In the genomic region with DNA sequence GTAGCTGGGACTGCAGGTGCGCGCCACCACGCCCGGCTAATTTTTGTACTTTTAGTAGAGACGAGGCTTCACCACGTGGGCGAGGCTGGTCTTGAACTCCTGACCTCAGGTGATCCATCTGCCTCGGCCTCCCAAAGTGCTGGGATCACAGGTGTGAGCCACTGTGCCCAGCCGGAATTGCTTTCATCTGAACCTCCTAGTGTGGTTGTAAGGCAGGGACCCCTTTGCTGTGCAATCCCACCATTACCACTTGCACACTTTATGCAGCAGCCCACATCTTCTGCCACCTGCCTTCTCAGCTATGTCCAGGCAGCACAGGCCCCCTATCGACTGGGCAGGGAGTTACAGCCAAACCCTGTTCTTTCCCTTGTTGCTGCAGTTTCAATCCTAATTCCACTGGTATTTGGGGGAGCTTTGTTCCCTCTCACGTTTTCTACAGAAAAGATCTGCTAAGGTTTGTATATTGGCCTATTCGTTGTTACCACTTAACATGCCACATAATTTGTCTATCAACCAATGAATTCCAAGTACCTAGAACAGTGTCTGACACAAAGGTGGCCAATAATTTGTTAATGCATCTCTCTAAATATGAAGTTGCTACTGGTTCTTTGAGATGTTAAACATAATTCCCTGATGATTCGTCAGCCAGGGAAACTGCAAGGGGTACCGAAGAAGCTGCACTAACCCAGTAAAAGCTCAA, we compare ENCODE assay signal across 1 cellular context.
TF ChIP-seq lines count a peak whose summit lies in the region.

No MANE protein-coding gene starts in this region.

TF ChIP-seq in A549, 52 proteins besides CTCF, POLR2A, EP300 and RAD21 (continued from another document):
- TF ChIP-seq, protein P1, sequence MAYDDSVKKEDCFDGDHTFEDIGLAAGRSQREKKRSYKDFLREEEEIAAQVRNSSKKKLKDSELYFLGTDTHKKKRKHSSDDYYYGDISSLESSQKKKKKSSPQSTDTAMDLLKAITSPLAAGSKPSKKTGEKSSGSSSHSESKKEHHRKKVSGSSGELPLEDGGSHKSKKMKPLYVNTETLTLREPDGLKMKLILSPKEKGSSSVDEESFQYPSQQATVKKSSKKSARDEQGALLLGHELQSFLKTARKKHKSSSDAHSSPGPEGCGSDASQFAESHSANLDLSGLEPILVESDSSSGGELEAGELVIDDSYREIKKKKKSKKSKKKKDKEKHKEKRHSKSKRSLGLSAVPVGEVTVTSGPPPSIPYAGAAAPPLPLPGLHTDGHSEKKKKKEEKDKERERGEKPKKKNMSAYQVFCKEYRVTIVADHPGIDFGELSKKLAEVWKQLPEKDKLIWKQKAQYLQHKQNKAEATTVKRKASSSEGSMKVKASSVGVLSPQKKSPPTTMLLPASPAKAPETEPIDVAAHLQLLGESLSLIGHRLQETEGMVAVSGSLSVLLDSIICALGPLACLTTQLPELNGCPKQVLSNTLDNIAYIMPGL (CRISPR knock-in tag; IDR thresholded peaks at IDR 0.05; ENCODE audit: borderline replicate concordance), result 0 out of 2 replicates have a peak, but pooled peaks have one; percentile 17
- TF ChIP-seq TFCP2L1 (CRISPR knock-in tag; IDR thresholded peaks at IDR 0.05) (peak; percentile 76; the same call in 1 of the 2 replicates), JUN (IDR thresholded peaks at IDR 0.05) (0 out of 5 replicates have a peak, but pooled peaks of 1 of the 2 experiments have one; percentile 27), POLR2AphosphoS2 (conservative IDR thresholded peaks at IDR 0.05; ENCODE audit: low read length) (peak; percentile 79)
- TF ChIP-seq, protein P2, sequence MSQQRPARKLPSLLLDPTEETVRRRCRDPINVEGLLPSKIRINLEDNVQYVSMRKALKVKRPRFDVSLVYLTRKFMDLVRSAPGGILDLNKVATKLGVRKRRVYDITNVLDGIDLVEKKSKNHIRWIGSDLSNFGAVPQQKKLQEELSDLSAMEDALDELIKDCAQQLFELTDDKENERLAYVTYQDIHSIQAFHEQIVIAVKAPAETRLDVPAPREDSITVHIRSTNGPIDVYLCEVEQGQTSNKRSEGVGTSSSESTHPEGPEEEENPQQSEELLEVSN (IDR thresholded peaks at IDR 0.05; ENCODE audit: borderline replicate concordance, low read depth), result no peak
